12 cellular contexts compared by ENCODE assay signal in the genomic region with DNA sequence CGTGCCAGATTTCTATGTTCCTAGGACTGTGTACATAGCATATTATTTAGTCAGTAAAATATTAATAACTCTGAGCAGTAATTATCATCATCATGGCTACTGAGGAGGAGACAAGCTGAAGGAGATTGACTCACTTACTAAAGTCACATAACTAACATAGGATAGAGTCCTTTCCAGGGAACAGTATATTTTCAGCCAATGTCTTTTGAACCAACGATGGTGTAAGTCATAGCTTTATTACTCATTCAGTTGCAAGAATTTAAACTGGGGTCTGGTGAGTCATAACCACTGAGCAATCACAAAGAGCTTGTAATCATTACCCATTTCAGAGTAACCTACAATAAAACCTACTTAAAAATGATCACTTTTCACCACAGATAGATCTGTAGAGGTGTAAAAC.
DNase-seq lines count a peak whose midpoint lies in the region; ATAC-seq and TF ChIP-seq lines count a peak whose summit lies in the region.
"Had no signal": no experiment of that assay in that cellular context is flagged by ENCODE, and none has a peak within 500 bp of the region (broad histone marks: within the 10 kb centered on the region; RNA-seq: fewer than 3 reads in every experiment).

No MANE protein-coding gene starts in this region.

- H3K4me3 ChIP-seq in AG04449 (ENCODE audit: low read depth, low read length) (no peak overlapping the region), NB4 (ENCODE audit: low read depth, low read length) (no peak overlapping the region)
- H3K4me3 ChIP-seq: sigmoid colon had no signal

- TF ChIP-seq CTCF in AG04449 (IDR thresholded peaks at IDR 0.05; ENCODE audit: insufficient read depth, low read length, missing control alignments) (no peak), NB4 (IDR thresholded peaks at IDR 0.05; ENCODE audit: low read depth, low read length) (no peak)

- no peak for TF ChIP-seq POLR2A in NB4 (IDR thresholded peaks at IDR 0.05; ENCODE audit: extremely low read depth, insufficient read length)

- H3K27me3 Mint-ChIP-seq in activated CD4-positive, alpha-beta T cell treated with anti-CD3 and anti-CD28 coated beads, Interleukin-2, amount 10 ng/mL, durations not matched to agents 7 days and 5 days = no peaks in the 10 kb centered on the region
- H3K27me3 Mint-ChIP-seq in naive thymus-derived CD8-positive, alpha-beta T cell = no peaks in the 10 kb centered on the region

- no peaks in the 10 kb centered on the region for H3K9me3 Mint-ChIP-seq in activated CD4-positive, alpha-beta T cell treated with anti-CD3 and anti-CD28 coated beads, Interleukin-2, amount 10 ng/mL, durations not matched to agents 7 days and 5 days
- H3K9me3 Mint-ChIP-seq in naive thymus-derived CD8-positive, alpha-beta T cell = peaks cover 0 to 5% (median 2%) of the 10 kb centered on the region in 9 donors

- POLR2A ChIA-PET in AG04449 (lab: Yijun Ruan, JAX) = no interaction called here
- POLR2A ChIA-PET in activated CD4-positive, alpha-beta T cell treated with anti-CD3 and anti-CD28 coated beads, Interleukin-2, amount 10 ng/mL, durations not matched to agents 7 days and 5 days (lab: Charles Lee) = no interaction called here
- POLR2A ChIA-PET in naive thymus-derived CD8-positive, alpha-beta T cell (lab: Charles Lee) = no interaction called here

- no peak for ATAC-seq in naive thymus-derived CD8-positive, alpha-beta T cell
- ATAC-seq in HG03571 (IDR thresholded peaks at IDR 0.05; ENCODE audit: unreplicated experiment) = no peak
- ATAC-seq: stimulated activated naive CD8-positive, alpha-beta T cell treated with anti-CD3 and anti-CD28 coated beads, Interleukin-15, Interleukin-2, amounts not matched to agents 100 U/mL and 50 U/mL, for 24 hours had no signal

- CTCF ChIA-PET in AG04449 (lab: Yijun Ruan, JAX) = no interaction called here
- CTCF ChIA-PET in activated CD4-positive, alpha-beta T cell treated with anti-CD3 and anti-CD28 coated beads, Interleukin-2, amount 10 ng/mL, durations not matched to agents 7 days and 5 days (lab: Charles Lee) = no interaction called here

- H3K27ac Mint-ChIP-seq in activated CD4-positive, alpha-beta T cell treated with anti-CD3 and anti-CD28 coated beads, Interleukin-2, amount 10 ng/mL, durations not matched to agents 7 days and 5 days = no peak overlapping the region
- no peak overlapping the region for H3K27ac Mint-ChIP-seq in naive thymus-derived CD8-positive, alpha-beta T cell

- H3K4me3 Mint-ChIP-seq in activated CD4-positive, alpha-beta T cell treated with anti-CD3 and anti-CD28 coated beads, Interleukin-2, amount 10 ng/mL, durations not matched to agents 7 days and 5 days = no peak overlapping the region
- no peak overlapping the region for H3K4me3 Mint-ChIP-seq in naive thymus-derived CD8-positive, alpha-beta T cell

- DNase-seq in AG04449 (ENCODE audit: low read depth, low spot score) (peak; percentile 21), HCEC 1CT (peak; percentile 70), NB4 (ENCODE audit: low read depth) (peak; percentile 33), fibroblast of peridontal ligament (ENCODE audit: extremely low read depth) (peak; percentile 83), NCI-H2029 treated with DMSO at 0.1 percent for 48 hours (lab: John Stamatoyannopoulos, UW) (no peak)
- no peak for DNase-seq in activated CD4-positive, alpha-beta T cell treated with anti-CD3 and anti-CD28 coated beads, Interleukin-2, amount 10 ng/mL, durations not matched to agents 7 days and 5 days
- no peak for DNase-seq in naive thymus-derived CD8-positive, alpha-beta T cell
- DNase-seq: activated CD4-positive, CD25-positive, alpha-beta regulatory T cell treated with anti-CD3 and anti-CD28 coated beads, Interleukin-2, amount 50 U/mL, for 72 hours; C1 segment of cervical spinal cord; sigmoid colon; stimulated activated naive CD8-positive, alpha-beta T cell treated with anti-CD3 and anti-CD28 coated beads, Interleukin-15, Interleukin-2, amounts not matched to agents 100 U/mL and 50 U/mL, for 24 hours had no signal

- no peaks in the 10 kb centered on the region for H3K4me1 Mint-ChIP-seq in activated CD4-positive, alpha-beta T cell treated with anti-CD3 and anti-CD28 coated beads, Interleukin-2, amount 10 ng/mL, durations not matched to agents 7 days and 5 days
- no peaks in the 10 kb centered on the region for H3K4me1 Mint-ChIP-seq in naive thymus-derived CD8-positive, alpha-beta T cell

- H3K36me3 Mint-ChIP-seq in activated CD4-positive, alpha-beta T cell treated with anti-CD3 and anti-CD28 coated beads, Interleukin-2, amount 10 ng/mL, durations not matched to agents 7 days and 5 days (ENCODE audit: low read depth) = no peaks in the 10 kb centered on the region
- no peaks in the 10 kb centered on the region for H3K36me3 Mint-ChIP-seq in naive thymus-derived CD8-positive, alpha-beta T cell

Comparison
In these comparisons a context has a peak if more than half of its experiments do, and no peak if none do; other contexts are left out.
1. DNase-seq: peak in AG04449 (single experiment), HCEC 1CT (single experiment), NB4 (single experiment) and fibroblast of peridontal ligament (single experiment); none in activated CD4-positive, alpha-beta T cell treated with anti-CD3 and anti-CD28 coated beads, Interleukin-2, amount 10 ng/mL, durations not matched to agents 7 days and 5 days (single experiment), naive thymus-derived CD8-positive, alpha-beta T cell (0 of 10) and NCI-H2029 treated with DMSO at 0.1 percent for 48 hours (single experiment).